Comparison of ENCODE assay signal across 1 cellular context in the genomic region with DNA sequence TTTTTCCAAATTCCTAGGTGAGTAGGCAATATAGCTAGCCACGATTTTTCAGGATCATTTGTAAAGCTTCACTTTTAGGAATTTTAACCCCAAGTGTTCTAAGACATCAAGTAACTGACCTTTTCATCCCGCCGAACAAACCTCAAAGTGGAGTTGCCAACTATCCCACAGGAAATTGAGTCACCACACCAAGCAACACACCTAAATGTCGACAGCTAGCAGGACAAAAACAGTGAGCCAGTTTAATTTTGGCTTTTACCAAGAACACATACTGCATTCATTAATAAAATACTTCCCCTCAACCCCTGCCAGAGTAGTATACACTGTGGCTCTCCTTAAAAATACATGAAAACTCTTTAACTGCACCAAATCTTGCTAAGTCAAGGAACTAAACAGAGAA.
TF ChIP-seq lines count a peak whose summit lies in the region.

No MANE protein-coding gene starts in this region.

TF ChIP-seq in HepG2, 621 proteins besides CTCF, POLR2A, EP300 and RAD21:
- TF ChIP-seq RARA (CRISPR knock-in tag; IDR thresholded peaks at IDR 0.05) (peak; percentile 38; the same call in 1 of the 2 replicates), ZNF7 (CRISPR knock-in tag; IDR thresholded peaks at IDR 0.05) (0 out of 2 replicates have a peak, but pooled peaks have one; percentile 42), ZSCAN20 (CRISPR knock-in tag; IDR thresholded peaks at IDR 0.05; ENCODE audit: borderline replicate concordance) (no peak), NCOA2 (CRISPR knock-in tag; IDR thresholded peaks at IDR 0.05) (0 out of 2 replicates have a peak, but pooled peaks have one; percentile 12), MED13 (CRISPR knock-in tag; IDR thresholded peaks at IDR 0.05) (no peak), TCF7 (IDR thresholded peaks at IDR 0.05; ENCODE audit: low read depth) (peak; percentile 44; the same call in 1 of the 2 replicates), ZNF652 (CRISPR knock-in tag; IDR thresholded peaks at IDR 0.05; ENCODE audit: borderline replicate concordance, low read depth) (0 out of 2 replicates have a peak, but pooled peaks have one; percentile 15), FOSL2 (CRISPR knock-in tag; IDR thresholded peaks at IDR 0.05) (peak; percentile 68)
